Comparison of ENCODE assay signal across 8 cellular contexts in the genomic region with DNA sequence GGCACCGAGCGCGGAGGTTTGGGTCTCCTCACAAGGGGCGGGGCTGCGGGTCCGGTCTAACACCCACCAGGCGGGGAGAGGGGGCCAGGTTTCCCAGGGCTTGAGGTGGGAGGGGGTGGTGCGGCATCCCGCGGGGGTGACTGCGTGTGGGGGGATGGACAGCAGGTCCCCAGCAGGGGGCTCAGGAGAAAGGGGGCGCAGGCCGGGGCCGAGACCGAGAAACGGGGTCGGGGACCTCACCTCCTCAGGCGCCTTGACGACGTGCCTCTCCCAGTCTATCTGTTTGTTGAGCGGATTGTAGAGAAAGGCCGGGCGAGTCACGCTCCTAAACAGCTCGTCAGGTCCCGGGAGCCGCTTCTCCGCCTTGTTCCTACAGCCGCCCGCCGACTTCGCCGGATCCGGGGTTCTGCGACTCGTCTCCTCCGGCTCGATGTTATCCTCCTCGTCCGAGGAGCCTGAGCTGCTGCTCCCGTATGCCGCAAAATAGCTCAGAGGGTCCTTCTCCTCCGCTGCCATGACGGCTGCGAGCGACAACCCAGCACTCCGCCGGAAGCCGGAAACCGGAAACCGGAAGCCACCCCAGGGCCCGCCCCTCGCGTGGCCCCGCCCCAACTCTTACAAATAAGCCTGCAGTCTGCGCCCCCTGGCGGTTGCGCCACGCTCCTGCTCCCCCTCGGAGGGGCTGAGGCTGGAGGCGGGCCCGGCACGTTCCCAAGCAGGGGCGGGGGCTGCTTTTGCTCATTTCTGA. TPM values are rescaled to one million over a fixed set of nuclear protein-coding genes. Genes with fewer than 3 reads are reported as not detected.
DNase-seq lines count a peak whose midpoint lies in the region; TF ChIP-seq lines count a peak whose summit lies in the region.

A gene (minus strand): TSS at position 545 of the 748 bp plus-strand sequence. CDS start 29 bp downstream, at position 516.

- 0 to 1% (median 1%) methylated on average over 43 to 64 of the region's 64 CpGs for WGBS in stomach, 5 donors

- no peak for TF ChIP-seq POLR2A in stomach (IDR thresholded peaks at IDR 0.05)

- H3K27ac ChIP-seq in neural cell (ENCODE audit: low read length), result peak within 1 kb of the TSS; percentile 88
- peak within 1 kb of the TSS; percentile 86 to 89 (median 88) for H3K27ac ChIP-seq in stomach

- peak within 1 kb of the TSS; percentile 71 for H2AFZ ChIP-seq in neural cell (ENCODE audit: low read depth, low read length)

- TF ChIP-seq RAD21 in neural cell (conservative IDR thresholded peaks at IDR 0.05), result peak; percentile 75

- in situ Hi-C loops in HAP-1 (cut with MboI; ENCODE audit: low sequenced_read_pairs), result no loop called here

- no peaks in the 10 kb centered on the region for H3F3A ChIP-seq in neural cell (ENCODE audit: insufficient read depth, low read length, poor library complexity, severe bottlenecking)

- H3K9me2 ChIP-seq in neural cell (ENCODE audit: insufficient read depth, low read length), result no peaks in the 10 kb centered on the region

- H3K4me2 ChIP-seq in neural cell (ENCODE audit: low read length), result peak within 1 kb of the TSS; percentile 85

- TF ChIP-seq EP300 in neural cell (conservative IDR thresholded peaks at IDR 0.05; ENCODE audit: poor library complexity, severe bottlenecking) (no peak), stomach (IDR thresholded peaks at IDR 0.05) (no peak)

- H3K36me3 ChIP-seq in HAP-1 (replicated peaks) (peaks cover 26% of the 10 kb centered on the region), MG63 (peaks cover 50% of the 10 kb centered on the region), neural cell (ENCODE audit: insufficient read depth, low read length) (no peaks in the 10 kb centered on the region), stomach (peaks cover 5 to 29% (median 23%) of the 10 kb centered on the region in 4 donors)

- no peaks in the 10 kb centered on the region for H4K20me1 ChIP-seq in neural cell (ENCODE audit: insufficient read depth)

- H3K4me1 ChIP-seq in HAP-1 (peaks cover 18% of the 10 kb centered on the region), stomach (peaks cover 21 to 65% (median 40%) of the 10 kb centered on the region in 4 donors)

- peak within 1 kb of the TSS; percentile 93 for H3K9ac ChIP-seq in neural cell (ENCODE audit: low read length)

- peak within 1 kb of the TSS; percentile 88 for H3K4me3 ChIP-seq in HAP-1
- H3K4me3 ChIP-seq in MG63, result peak within 1 kb of the TSS; percentile 67
- H3K4me3 ChIP-seq in neural cell (ENCODE audit: low read length), result peak within 1 kb of the TSS; percentile 93
- peak within 1 kb of the TSS; percentile 87 to 97 (median 90) for H3K4me3 ChIP-seq in stomach

- DNase-seq in GDM1 (lab: John Stamatoyannopoulos, UW) (peak; percentile 89), HAP-1 (ENCODE audit: low spot score in 2 of 2) (peak; percentile 88 to 99), MG63 (peak; percentile 92), SHP77 treated with DMSO at 0.1 percent for 48 hours (lab: John Stamatoyannopoulos, UW) (peak; percentile 61), activated gamma-delta T cell (lab: John Stamatoyannopoulos, UW) (peak; percentile 90), fibroblast of the conjunctiva (ENCODE audit: low read depth) (peak; percentile 89), stomach (peak; percentile 95)

- intact Hi-C loops in stomach (cut with DNase I; ENCODE audit: low total_unique reads), result loop anchor here (10.0 kb wide), 1 partner anchor 314 kb away; no protein-coding TSS in a partner anchor

- peaks cover 23% of the 10 kb centered on the region for H3K79me2 ChIP-seq in neural cell (replicated peaks; ENCODE audit: insufficient read depth, low read length)

- H3K27me3 ChIP-seq in HAP-1 (ENCODE audit: low read depth), result no peaks in the 10 kb centered on the region
- no peaks in the 10 kb centered on the region for H3K27me3 ChIP-seq in MG63
- no peaks in the 10 kb centered on the region for H3K27me3 ChIP-seq in neural cell (ENCODE audit: insufficient read depth, low read depth, low read length)
- H3K27me3 ChIP-seq in stomach, result no peaks in the 10 kb centered on the region

- TF ChIP-seq CTCF in neural cell (IDR thresholded peaks at IDR 0.05; ENCODE audit: poor library complexity, severe bottlenecking) (peak; percentile 98), stomach (IDR thresholded peaks at IDR 0.05) (peak in 6 of 7 experiments; percentile 89 to 99 (median 98))

- no peaks in the 10 kb centered on the region for H3K9me3 ChIP-seq in HAP-1
- no peaks in the 10 kb centered on the region for H3K9me3 ChIP-seq in MG63
- no peaks in the 10 kb centered on the region for H3K9me3 ChIP-seq in neural cell (ENCODE audit: low read length)
- no peaks in the 10 kb centered on the region for H3K9me3 ChIP-seq in stomach

TF ChIP-seq in neural cell, 6 proteins besides CTCF, POLR2A, EP300 and RAD21:
- peak; percentile 89 for TF ChIP-seq SMC3 (conservative IDR thresholded peaks at IDR 0.05; ENCODE audit: poor library complexity)
- no peak for TF ChIP-seq EZH2 (IDR thresholded peaks at IDR 0.05; ENCODE audit: borderline replicate concordance, insufficient read depth, low read length, poor library complexity, severe bottlenecking)
- peak; percentile 96 for TF ChIP-seq POLR2AphosphoS5 (IDR thresholded peaks at IDR 0.05)
- TF ChIP-seq, protein P1, sequence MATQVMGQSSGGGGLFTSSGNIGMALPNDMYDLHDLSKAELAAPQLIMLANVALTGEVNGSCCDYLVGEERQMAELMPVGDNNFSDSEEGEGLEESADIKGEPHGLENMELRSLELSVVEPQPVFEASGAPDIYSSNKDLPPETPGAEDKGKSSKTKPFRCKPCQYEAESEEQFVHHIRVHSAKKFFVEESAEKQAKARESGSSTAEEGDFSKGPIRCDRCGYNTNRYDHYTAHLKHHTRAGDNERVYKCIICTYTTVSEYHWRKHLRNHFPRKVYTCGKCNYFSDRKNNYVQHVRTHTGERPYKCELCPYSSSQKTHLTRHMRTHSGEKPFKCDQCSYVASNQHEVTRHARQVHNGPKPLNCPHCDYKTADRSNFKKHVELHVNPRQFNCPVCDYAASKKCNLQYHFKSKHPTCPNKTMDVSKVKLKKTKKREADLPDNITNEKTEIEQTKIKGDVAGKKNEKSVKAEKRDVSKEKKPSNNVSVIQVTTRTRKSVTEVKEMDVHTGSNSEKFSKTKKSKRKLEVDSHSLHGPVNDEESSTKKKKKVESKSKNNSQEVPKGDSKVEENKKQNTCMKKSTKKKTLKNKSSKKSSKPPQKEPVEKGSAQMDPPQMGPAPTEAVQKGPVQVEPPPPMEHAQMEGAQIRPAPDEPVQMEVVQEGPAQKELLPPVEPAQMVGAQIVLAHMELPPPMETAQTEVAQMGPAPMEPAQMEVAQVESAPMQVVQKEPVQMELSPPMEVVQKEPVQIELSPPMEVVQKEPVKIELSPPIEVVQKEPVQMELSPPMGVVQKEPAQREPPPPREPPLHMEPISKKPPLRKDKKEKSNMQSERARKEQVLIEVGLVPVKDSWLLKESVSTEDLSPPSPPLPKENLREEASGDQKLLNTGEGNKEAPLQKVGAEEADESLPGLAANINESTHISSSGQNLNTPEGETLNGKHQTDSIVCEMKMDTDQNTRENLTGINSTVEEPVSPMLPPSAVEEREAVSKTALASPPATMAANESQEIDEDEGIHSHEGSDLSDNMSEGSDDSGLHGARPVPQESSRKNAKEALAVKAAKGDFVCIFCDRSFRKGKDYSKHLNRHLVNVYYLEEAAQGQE (IDR thresholded peaks at IDR 0.05; ENCODE audit: borderline replicate concordance), result peak; percentile 45
- no peak for TF ChIP-seq TAF1 (IDR thresholded peaks at IDR 0.05; ENCODE audit: low read depth)
- peak; percentile 89 for TF ChIP-seq MXI1 (conservative IDR thresholded peaks at IDR 0.05; ENCODE audit: poor library complexity, severe bottlenecking)

RNA-seq across cellular contexts. Expression of the gene that starts here (rescaled TPM):
- 16.4 and 19.8 TPM in 2 replicates for total RNA-seq in MG63 (2014; rRNA removed; shearing (Covaris generic); ENCODE audit: low replicate concordance)
- polyA plus RNA-seq in neural cell (94.6 and 103 TPM in 2 replicates), stomach (10 to 100 TPM; 11.1 to 16.8 (median 11.9) TPM)
- 45.0 and 45.8 TPM in 2 replicates for polyA minus RNA-seq in neural cell
- total RNA-seq in stomach, result 10 to 100 TPM in 3 of 5 donors, 1 to 10 TPM in 2; 5.8 to 39.3 (median 23.5) TPM

Comparison
In these comparisons a context has a peak if more than half of its experiments do, and no peak if none do; other contexts are left out.
1. Peak in every context shown above with its lines: DNase-seq, H3K4me3 ChIP-seq and H3K27ac ChIP-seq.